Comparison of ENCODE assay signal across 23 cellular contexts in genomic region chr4:155307731-155308277, GRCh38.
"Had no signal": no experiment of that assay in that cellular context is flagged by ENCODE, and none has a peak within 500 bp of the region (broad histone marks: within the 10 kb centered on the region; RNA-seq: fewer than 3 reads in every experiment).

No MANE protein-coding gene starts in this region.

- H3K36me3 ChIP-seq: left ventricle myocardium inferior, ovary, right atrium auricular region, right lobe of liver, stomach, thyroid gland, upper lobe of right lung had no signal

- ATAC-seq: natural killer cell; right lobe of liver; stimulated activated naive B cell treated with anti-CD40 and anti-IgM and Interleukin-4, amounts not matched to agents 10 μg/mL and 1 μg/mL and 100 μg/mL, for 72 hours; stimulated activated naive CD8-positive, alpha-beta T cell treated with anti-CD3 and anti-CD28 coated beads, Interleukin-15, Interleukin-2, amounts not matched to agents 100 U/mL and 50 U/mL, for 24 hours; upper lobe of right lung had no signal

- DNase-seq: hypothalamus; immature natural killer cell; kidney; left ventricle myocardium inferior; midbrain; naive B cell; natural killer cell; nephron progenitor cell; ovary; right lobe of liver; stimulated activated CD4-positive, alpha-beta T cell treated with anti-CD3 and anti-CD28 coated beads, Interleukin-12 subunit alpha, Interleukin-12 subunit beta, amount 100 ng/mL, for 4 hours; stimulated activated CD4-positive, alpha-beta T cell treated with anti-CD3 and anti-CD28 coated beads, Interleukin-15, amount 100 ng/mL, for 24 hours; stimulated activated CD4-positive, alpha-beta T cell treated with anti-CD3 and anti-CD28 coated beads, Interleukin-2, amount 100 ng/mL, for 24 hours; stimulated activated CD4-positive, alpha-beta T cell treated with anti-CD3 and anti-CD28 coated beads, Interleukin-4, amount 100 ng/mL, for 1 hour; stimulated activated naive B cell treated with anti-CD40 and anti-IgM and Interleukin-4, amounts not matched to agents 10 μg/mL and 1 μg/mL and 100 μg/mL, for 72 hours; stimulated activated naive CD8-positive, alpha-beta T cell treated with anti-CD3 and anti-CD28 coated beads, Interleukin-15, Interleukin-2, amounts not matched to agents 100 U/mL and 50 U/mL, for 24 hours; stomach; testis; thyroid gland; upper lobe of right lung had no signal

- H3K27me3 ChIP-seq: ovary, right atrium auricular region, right lobe of liver, stomach, testis, thyroid gland, upper lobe of right lung had no signal

- H3K9me3 ChIP-seq: left ventricle myocardium inferior, ovary, right atrium auricular region, right lobe of liver, stomach, testis, thyroid gland, upper lobe of right lung had no signal

- H3K4me1 ChIP-seq: left ventricle myocardium inferior, right atrium auricular region, right lobe of liver, stomach, testis, thyroid gland, upper lobe of right lung had no signal

- H3K4me3 ChIP-seq: left ventricle myocardium inferior, lung, ovary, right atrium auricular region, right lobe of liver, skin epidermis, stomach, testis, thyroid gland, upper lobe of right lung had no signal

- H3K27ac ChIP-seq: left ventricle myocardium inferior, ovary, right atrium auricular region, right lobe of liver, skin epidermis, stomach, testis, thyroid gland, upper lobe of right lung had no signal
